In the genomic region with DNA sequence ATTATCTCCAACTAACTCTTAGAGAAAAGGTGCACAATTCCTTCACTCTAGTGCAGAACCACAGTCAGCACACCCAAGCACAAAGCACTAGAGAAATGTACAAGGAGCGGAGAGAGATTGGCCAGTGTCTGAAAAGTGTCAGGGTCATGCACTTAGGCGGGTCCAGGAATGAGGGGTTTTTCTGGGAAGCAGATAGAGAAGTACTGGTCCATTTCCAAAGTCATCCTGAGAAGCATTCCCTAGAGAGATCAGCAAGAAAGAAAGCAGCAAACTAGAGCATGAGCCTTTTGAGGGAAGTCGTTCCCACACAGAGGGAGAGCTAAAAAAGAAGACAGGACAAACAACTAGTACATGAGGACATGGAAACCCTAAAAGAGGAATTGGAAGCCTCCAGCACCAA, we compare ENCODE assay signal across 9 cellular contexts.
DNase-seq lines count a peak whose midpoint lies in the region; ATAC-seq and TF ChIP-seq lines count a peak whose summit lies in the region.
"Had no signal": no experiment of that assay in that cellular context is flagged by ENCODE, and none has a peak within 500 bp of the region (broad histone marks: within the 10 kb centered on the region; RNA-seq: fewer than 3 reads in every experiment).

No MANE protein-coding gene starts in this region.

- POLR2A ChIA-PET in activated CD4-positive, alpha-beta memory T cell treated with anti-CD3 and anti-CD28 coated beads, Interleukin-2, amount 10 ng/mL, durations not matched to agents 7 days and 5 days (lab: Charles Lee), result interaction anchor here (1.0 to 2.7 kb wide), 4 partner anchors 25 to 458 kb away, joined by 3 to 10 read pairs (median 4); a partner anchor contains a TSS

- no peak for DNase-seq in CD14-positive monocyte (ENCODE audit: low spot score)
- DNase-seq in activated CD4-positive, alpha-beta memory T cell treated with anti-CD3 and anti-CD28 coated beads, Interleukin-2, amount 10 ng/mL, durations not matched to agents 7 days and 5 days, result no peak
- no peak for DNase-seq in memory B cell (ENCODE audit: low spot score in 2 of 2)
- no peak for DNase-seq in GF-D8 (lab: John Stamatoyannopoulos, UW)
- no peak for DNase-seq in 8988T
- no peak for DNase-seq in NCI-H1436 treated with DMSO at 0.1 percent for 48 hours (lab: John Stamatoyannopoulos, UW)
- no peak for DNase-seq in nucleus accumbens (lab: John Stamatoyannopoulos, UW)
- DNase-seq: NCI-H1930 had no signal

- peak; percentile 4 for ATAC-seq in GM21619 (IDR thresholded peaks at IDR 0.05; ENCODE audit: unreplicated experiment)
- ATAC-seq in memory B cell (ENCODE audit: low read depth), result no peak

- H3K4me1 Mint-ChIP-seq in CD14-positive monocyte (peaks cover 44% of the 10 kb centered on the region), memory B cell (peaks cover 30% of the 10 kb centered on the region)
- peaks cover 83% of the 10 kb centered on the region for H3K4me1 Mint-ChIP-seq in activated CD4-positive, alpha-beta memory T cell treated with anti-CD3 and anti-CD28 coated beads, Interleukin-2, amount 10 ng/mL, durations not matched to agents 7 days and 5 days

- H3K27me3 Mint-ChIP-seq in CD14-positive monocyte (ENCODE audit: low read depth in 3 of 3) (peaks cover 0 to 5% (median 0%) of the 10 kb centered on the region in 3 donors), memory B cell (no peaks in the 10 kb centered on the region)
- H3K27me3 Mint-ChIP-seq in activated CD4-positive, alpha-beta memory T cell treated with anti-CD3 and anti-CD28 coated beads, Interleukin-2, amount 10 ng/mL, durations not matched to agents 7 days and 5 days, result no peaks in the 10 kb centered on the region

- CTCF ChIA-PET in activated CD4-positive, alpha-beta memory T cell treated with anti-CD3 and anti-CD28 coated beads, Interleukin-2, amount 10 ng/mL, durations not matched to agents 7 days and 5 days (lab: Charles Lee), result interaction anchor here (0.9 to 1.5 kb wide), 2 partner anchors 57 to 205 kb away, joined by 3 to 4 read pairs; no protein-coding TSS in a partner anchor

- H3K9me3 Mint-ChIP-seq in CD14-positive monocyte (peaks cover 0 to 3% (median 0%) of the 10 kb centered on the region in 7 donors), memory B cell (no peaks in the 10 kb centered on the region)
- H3K9me3 Mint-ChIP-seq in activated CD4-positive, alpha-beta memory T cell treated with anti-CD3 and anti-CD28 coated beads, Interleukin-2, amount 10 ng/mL, durations not matched to agents 7 days and 5 days, result no peaks in the 10 kb centered on the region

- H3K27ac Mint-ChIP-seq in CD14-positive monocyte (peak overlapping the region; percentile 5 to 81 (median 48)), memory B cell (peak overlapping the region; percentile 95)
- H3K27ac Mint-ChIP-seq in activated CD4-positive, alpha-beta memory T cell treated with anti-CD3 and anti-CD28 coated beads, Interleukin-2, amount 10 ng/mL, durations not matched to agents 7 days and 5 days, result peak overlapping the region; percentile 98

- intact Hi-C loops in CD14-positive monocyte (cut with micrococcal nuclease), result no loop called here

- peaks cover 41 to 44% of the 10 kb centered on the region in 2 donors for H3K36me3 Mint-ChIP-seq in CD14-positive monocyte
- H3K36me3 Mint-ChIP-seq in activated CD4-positive, alpha-beta memory T cell treated with anti-CD3 and anti-CD28 coated beads, Interleukin-2, amount 10 ng/mL, durations not matched to agents 7 days and 5 days (ENCODE audit: low read depth), result peaks cover 68% of the 10 kb centered on the region
- peaks cover 12% of the 10 kb centered on the region for H3K36me3 Mint-ChIP-seq in memory B cell

- TF ChIP-seq CTCF in CD14-positive monocyte (IDR thresholded peaks at IDR 0.05), result no peak

- H3K4me3 Mint-ChIP-seq in CD14-positive monocyte (no peak overlapping the region), memory B cell (no peak overlapping the region)
- peak overlapping the region; percentile 70 for H3K4me3 Mint-ChIP-seq in activated CD4-positive, alpha-beta memory T cell treated with anti-CD3 and anti-CD28 coated beads, Interleukin-2, amount 10 ng/mL, durations not matched to agents 7 days and 5 days

Comparison
In these comparisons a context has a peak if more than half of its experiments do, and no peak if none do; other contexts are left out.
1. H3K27ac Mint-ChIP-seq: peak in every context shown above with its lines; median percentile 98 in activated CD4-positive, alpha-beta memory T cell treated with anti-CD3 and anti-CD28 coated beads, Interleukin-2, amount 10 ng/mL, durations not matched to agents 7 days and 5 days; 95 in memory B cell; 48 in CD14-positive monocyte.